15 cellular contexts compared by ENCODE assay signal in genomic region chr19:48196933-48197665, GRCh38. TPM values are rescaled to one million over a fixed set of nuclear protein-coding genes. Genes with fewer than 3 reads are reported as not detected.
DNase-seq lines count a peak whose midpoint lies in the region; ATAC-seq, FAIRE-seq and TF ChIP-seq lines count a peak whose summit lies in the region.
"Had no signal": no experiment of that assay in that cellular context is flagged by ENCODE, and none has a peak within 500 bp of the region (broad histone marks: within the 10 kb centered on the region; RNA-seq: fewer than 3 reads in every experiment).

No MANE protein-coding gene starts in this region.

- no peaks in the 10 kb centered on the region; a peak in 3 of 22 replicates for H4K20me1 ChIP-seq in BLaER1 treated with 17β-estradiol and CSF1 and Interleukin-3, amounts not matched to agents 10 nM and 100 nM
- H4K20me1 ChIP-seq in HepG2 (ENCODE audit: insufficient read depth, low read length): no peaks in the 10 kb centered on the region

- in situ Hi-C loops in HepG2 (cut with HindIII; ENCODE audit: extremely low pct_ligation_motif_present, low pct_unique_long_range_greater_than_20kb): no loop called here

- WGBS in HepG2 (ENCODE audit: low lambda C conversion rate): 72% methylated on average over 13 of the region's 13 CpGs

- no peaks in the 10 kb centered on the region for H3K9me3 ChIP-seq in BLaER1 treated with 17β-estradiol and CSF1 and Interleukin-3, amounts not matched to agents 10 nM and 100 nM (replicated peaks in 1 of 11)
- H3K9me3 ChIP-seq in HepG2 (ENCODE audit: low read length): no peaks in the 10 kb centered on the region
- H3K9me3 ChIP-seq: gastroesophageal sphincter had no signal

- no TSS peak for BruUV-seq in HepG2 (replicated peaks; lab: Mats Ljungman, UMichigan)

- POLR2A ChIA-PET in HepG2 (lab: Yijun Ruan, JAX): interaction anchor here (0.6 kb wide), 1 partner anchor 23 kb away, joined by 3 read pairs; no protein-coding TSS in a partner anchor

- TF ChIP-seq EP300 in HepG2 (IDR thresholded peaks at IDR 0.05; ENCODE audit: low read depth in 2 of 2, low read length in 2 of 2) (no peak), HepG2 (CRISPR knock-in tag; IDR thresholded peaks at IDR 0.05; ENCODE audit: borderline replicate concordance) (no peak)

- TF ChIP-seq POLR2A in HepG2 (IDR thresholded peaks at IDR 0.05; ENCODE audit: insufficient read depth in 1 of 2, low read depth in 2 of 2, low read length in 2 of 2): no peak

- DNase-seq in HT-29 (ENCODE audit: low spot score) (peak; percentile 48), cardiac fibroblast (ENCODE audit: low read depth in 2 of 2) (peak; percentile 21 to 79), HepG2 (ENCODE audit: low spot score) (no peak), frontal cortex (ENCODE audit: low spot score in 2 of 2) (no peak), substantia nigra (lab: John Stamatoyannopoulos, UW) (no peak), NCI-H2196 treated with DMSO at 0.1 percent for 48 hours (lab: John Stamatoyannopoulos, UW; ENCODE audit: unreplicated experiment) (no peak)
- DNase-seq: activated CD4-positive, alpha-beta T cell treated with anti-CD3 and anti-CD28 coated beads for 4 hours; effector CD4-positive, alpha-beta T cell; NCI-H2081 treated with DMSO at 0.1 percent for 48 hours; stimulated activated CD4-positive, alpha-beta T cell treated with anti-CD3 and anti-CD28 coated beads, Interleukin-4, amount 100 ng/mL, for 1 hour had no signal

- ATAC-seq in HepG2: peak; percentile 38
- ATAC-seq in HG03175 (IDR thresholded peaks at IDR 0.05; ENCODE audit: unreplicated experiment): no peak
- ATAC-seq: gastroesophageal sphincter had no signal

- H2AFZ ChIP-seq in HepG2 (ENCODE audit: low read length): no peak overlapping the region

- H3K4me3 ChIP-seq in BLaER1 treated with 17β-estradiol and CSF1 and Interleukin-3, amounts not matched to agents 10 nM and 100 nM: no peak overlapping the region
- H3K4me3 ChIP-seq in cardiac fibroblast (replicated peaks in 1 of 2; ENCODE audit: low read depth in 2 of 2, low read length in 2 of 2) (peak overlapping the region; percentile 4 to 10), HepG2 (replicated peaks in 1 of 3; ENCODE audit: insufficient read depth in 1 of 3, low read depth in 2 of 3, low read length in 3 of 3) (no peak overlapping the region)
- H3K4me3 ChIP-seq: gastroesophageal sphincter had no signal

- no peak overlapping the region for H3K27ac ChIP-seq in BLaER1 treated with 17β-estradiol and CSF1 and Interleukin-3, amounts not matched to agents 10 nM and 100 nM
- H3K27ac ChIP-seq in HepG2 (ENCODE audit: extremely low read length, insufficient read depth, low read length) (no peak overlapping the region), substantia nigra (ENCODE audit: low read depth, low read length, poor library complexity, severe bottlenecking) (no peak overlapping the region)
- H3K27ac ChIP-seq: gastroesophageal sphincter had no signal

- intact Hi-C loops in HepG2 (cut with micrococcal nuclease; ENCODE audit: unreplicated experiment): no loop called here

- H3K36me3 ChIP-seq in BLaER1 treated with 17β-estradiol and CSF1 and Interleukin-3, amounts not matched to agents 10 nM and 100 nM: peaks cover 0 to 24% (median 8%) of the 10 kb centered on the region in 11 experiments; a peak in 14 of 22 replicates
- no peaks in the 10 kb centered on the region for H3K36me3 ChIP-seq in HepG2 (replicated peaks in 1 of 2; ENCODE audit: control insufficient read depth in 1 of 2, insufficient read depth in 2 of 2, low read length in 2 of 2)

- H3K27me3 ChIP-seq in BLaER1 treated with 17β-estradiol and CSF1 and Interleukin-3, amounts not matched to agents 10 nM and 100 nM: no peaks in the 10 kb centered on the region
- H3K27me3 ChIP-seq in HepG2 (ENCODE audit: control insufficient read depth in 1 of 2, insufficient read depth in 2 of 2, low read length in 2 of 2): no peaks in the 10 kb centered on the region

- no peak for TF ChIP-seq RAD21 in HepG2 (CRISPR knock-in tag; IDR thresholded peaks at IDR 0.05)

- no peak for TF ChIP-seq CTCF in cardiac fibroblast (IDR thresholded peaks at IDR 0.05; ENCODE audit: low read depth, low read length)
- TF ChIP-seq CTCF in HepG2 (CRISPR knock-in tag; IDR thresholded peaks at IDR 0.05): no peak

- CTCF ChIA-PET in HepG2 (lab: Yijun Ruan, JAX; ENCODE audit: low intra/inter-chr PET ratio, low total read pairs): no interaction called here

- peak overlapping the region in 3 of 11 experiments; percentile 7 to 29 (median 13); a peak in 2 of 22 replicates for H3K9ac ChIP-seq in BLaER1 treated with 17β-estradiol and CSF1 and Interleukin-3, amounts not matched to agents 10 nM and 100 nM
- no peak overlapping the region for H3K9ac ChIP-seq in HepG2 (ENCODE audit: insufficient read depth, low read depth, low read length)

- H3K79me2 ChIP-seq in HepG2 (ENCODE audit: insufficient read depth, low read length): no peaks in the 10 kb centered on the region

- peaks cover 7 to 26% (median 11%) of the 10 kb centered on the region in 10 experiments; a peak in 19 of 20 replicates for H3K4me1 ChIP-seq in BLaER1 treated with 17β-estradiol and CSF1 and Interleukin-3, amounts not matched to agents 10 nM and 100 nM
- H3K4me1 ChIP-seq in HepG2 (ENCODE audit: insufficient read depth, low read length): no peaks in the 10 kb centered on the region

- peak overlapping the region; percentile 19 to 53 (median 33); a peak in 16 of 22 replicates for H3K4me2 ChIP-seq in BLaER1 treated with 17β-estradiol and CSF1 and Interleukin-3, amounts not matched to agents 10 nM and 100 nM
- no peak overlapping the region for H3K4me2 ChIP-seq in HepG2 (ENCODE audit: low read depth, low read length)

- FAIRE-seq in HepG2 (lab: Jason Lieb, UNC) (no peak), frontal cortex (lab: Jason Lieb, UNC) (no peak)
- FAIRE-seq: GM18507, islet of Langerhans had no signal

RNA-seq across cellular contexts. Expression of gene ZSWIM9, which starts 26.6 kb away (rescaled TPM):
- 7.5 and 8.2 TPM in 2 replicates for total RNA-seq in HT-29 (2014; rRNA removed; shearing (Covaris generic))
- total RNA-seq in HepG2 (2016; rRNA removed; fragmentation: Illumina TruSeq; extraction: Trizol) (0.39 and 1.1 TPM in 2 replicates), frontal cortex (2.0 TPM)
- 0.26 and 0.91 TPM in 2 replicates for total RNA-seq in HepG2 (2016; cell fraction: cytosol; rRNA removed; fragmentation: Illumina TruSeq; extraction: Trizol; ENCODE audit: low read depth)
- total RNA-seq in HepG2 (2016; cell fraction: insoluble cytoplasmic fraction; rRNA removed; fragmentation: Illumina TruSeq; extraction: Trizol): 0.54 and 0.93 TPM in 2 replicates
- total RNA-seq in HepG2 (2016; cell fraction: membrane; rRNA removed; fragmentation: Illumina TruSeq; extraction: Trizol): 0.43 and 1.00 TPM in 2 replicates
- 0.72 and 0.75 TPM in 2 replicates for total RNA-seq in HepG2 (2016; cell fraction: nucleus; rRNA removed; fragmentation: Illumina TruSeq; extraction: Trizol)
- polyA plus RNA-seq in HepG2 (2011; rRNA removed): 0.18 and 0.44 TPM in 2 replicates
- 0.28 and 0.43 TPM in 2 replicates for polyA plus RNA-seq in HepG2 (2011; cell fraction: cytosol; rRNA removed)
- polyA plus RNA-seq in HepG2 (2011; cell fraction: nucleus; rRNA removed): 2.1 and 2.4 TPM in 2 replicates
- 2.8 and 3.7 TPM in 2 replicates for polyA plus RNA-seq in HepG2 (2012)
- polyA plus RNA-seq in HepG2 (2016; cell fraction: cytosol; fragmentation: Illumina TruSeq; extraction: Trizol; ENCODE audit: low read depth): 0.45 and 0.87 TPM in 2 replicates
- polyA plus RNA-seq in HepG2 (2016; cell fraction: insoluble cytoplasmic fraction; fragmentation: Illumina TruSeq; extraction: Trizol; ENCODE audit: low read depth): 2.2 TPM in 2 replicates
- polyA plus RNA-seq in HepG2 (2016; cell fraction: membrane; fragmentation: Illumina TruSeq; extraction: Trizol; ENCODE audit: low read depth): 0.41 and 0.92 TPM in 2 replicates
- 3.7 and 3.8 TPM in 2 replicates for polyA plus RNA-seq in HepG2 (2016; cell fraction: nucleus; fragmentation: Illumina TruSeq; extraction: Trizol; ENCODE audit: insufficient read depth, low read depth)
- polyA minus RNA-seq in HepG2 (2011; rRNA and poly(A)+ RNA removed; ENCODE audit: low replicate concordance): 1.0 and 1.7 TPM in 2 replicates
- polyA minus RNA-seq in HepG2 (2011; cell fraction: cytosol; rRNA and poly(A)+ RNA removed): 0.59 and 0.70 TPM in 2 replicates
- polyA minus RNA-seq in HepG2 (2011; cell fraction: nucleus; rRNA and poly(A)+ RNA removed): 0.75 and 0.90 TPM in 2 replicates

RNA-seq across cellular contexts. Expression of gene LIG1, which starts 27.0 kb away (rescaled TPM):
- total RNA-seq in HT-29 (2014; rRNA removed; shearing (Covaris generic)): 174 and 182 TPM in 2 replicates
- total RNA-seq in HepG2 (2016; rRNA removed; fragmentation: Illumina TruSeq; extraction: Trizol) (52.1 and 64.4 TPM in 2 replicates), frontal cortex (17.9 TPM)
- total RNA-seq in HepG2 (2016; cell fraction: cytosol; rRNA removed; fragmentation: Illumina TruSeq; extraction: Trizol; ENCODE audit: low read depth): 7.3 and 8.5 TPM in 2 replicates
- 44.1 and 72.4 TPM in 2 replicates for total RNA-seq in HepG2 (2016; cell fraction: insoluble cytoplasmic fraction; rRNA removed; fragmentation: Illumina TruSeq; extraction: Trizol)
- total RNA-seq in HepG2 (2016; cell fraction: membrane; rRNA removed; fragmentation: Illumina TruSeq; extraction: Trizol): 15.7 and 19.3 TPM in 2 replicates
- total RNA-seq in HepG2 (2016; cell fraction: nucleus; rRNA removed; fragmentation: Illumina TruSeq; extraction: Trizol): 51.4 and 56.6 TPM in 2 replicates
- polyA plus RNA-seq in HepG2 (2011; rRNA removed): 18.3 and 20.1 TPM in 2 replicates
- 9.1 and 11.9 TPM in 2 replicates for polyA plus RNA-seq in HepG2 (2011; cell fraction: cytosol; rRNA removed)
- polyA plus RNA-seq in HepG2 (2011; cell fraction: nucleus; rRNA removed): 92.2 and 135 TPM in 2 replicates
- 11.0 and 27.9 TPM in 2 replicates for polyA plus RNA-seq in HepG2 (2012)
- 6.0 and 7.0 TPM in 2 replicates for polyA plus RNA-seq in HepG2 (2016; cell fraction: cytosol; fragmentation: Illumina TruSeq; extraction: Trizol; ENCODE audit: low read depth)
- polyA plus RNA-seq in HepG2 (2016; cell fraction: insoluble cytoplasmic fraction; fragmentation: Illumina TruSeq; extraction: Trizol; ENCODE audit: low read depth): 43.0 and 49.8 TPM in 2 replicates
- polyA plus RNA-seq in HepG2 (2016; cell fraction: membrane; fragmentation: Illumina TruSeq; extraction: Trizol; ENCODE audit: low read depth): 7.7 and 11.4 TPM in 2 replicates
- 135 and 153 TPM in 2 replicates for polyA plus RNA-seq in HepG2 (2016; cell fraction: nucleus; fragmentation: Illumina TruSeq; extraction: Trizol; ENCODE audit: insufficient read depth, low read depth)
- 25.6 and 86.4 TPM in 2 replicates for polyA minus RNA-seq in HepG2 (2011; rRNA and poly(A)+ RNA removed; ENCODE audit: low replicate concordance)
- polyA minus RNA-seq in HepG2 (2011; cell fraction: cytosol; rRNA and poly(A)+ RNA removed): 11.3 and 17.6 TPM in 2 replicates
- 25.0 and 29.4 TPM in 2 replicates for polyA minus RNA-seq in HepG2 (2011; cell fraction: nucleus; rRNA and poly(A)+ RNA removed)

RNA-seq across cellular contexts. Expression of gene CARD8, which starts 58.6 kb away (rescaled TPM):
- total RNA-seq in HT-29 (2014; rRNA removed; shearing (Covaris generic)): 7.8 and 8.2 TPM in 2 replicates
- total RNA-seq in HepG2 (2016; rRNA removed; fragmentation: Illumina TruSeq; extraction: Trizol) (19.2 and 22.6 TPM in 2 replicates), frontal cortex (12.6 TPM)
- 10.5 and 12.2 TPM in 2 replicates for total RNA-seq in HepG2 (2016; cell fraction: cytosol; rRNA removed; fragmentation: Illumina TruSeq; extraction: Trizol; ENCODE audit: low read depth)
- total RNA-seq in HepG2 (2016; cell fraction: insoluble cytoplasmic fraction; rRNA removed; fragmentation: Illumina TruSeq; extraction: Trizol): 20.3 and 22.0 TPM in 2 replicates
- total RNA-seq in HepG2 (2016; cell fraction: membrane; rRNA removed; fragmentation: Illumina TruSeq; extraction: Trizol): 14.9 and 16.2 TPM in 2 replicates
- 27.3 and 27.4 TPM in 2 replicates for total RNA-seq in HepG2 (2016; cell fraction: nucleus; rRNA removed; fragmentation: Illumina TruSeq; extraction: Trizol)
- polyA plus RNA-seq in HepG2 (2011; rRNA removed): 12.6 and 15.0 TPM in 2 replicates
- 6.0 and 6.2 TPM in 2 replicates for polyA plus RNA-seq in HepG2 (2011; cell fraction: cytosol; rRNA removed)
- 55.7 and 59.6 TPM in 2 replicates for polyA plus RNA-seq in HepG2 (2011; cell fraction: nucleus; rRNA removed)
- polyA plus RNA-seq in HepG2 (2012): 15.3 and 16.1 TPM in 2 replicates
- 8.2 and 8.4 TPM in 2 replicates for polyA plus RNA-seq in HepG2 (2016; cell fraction: cytosol; fragmentation: Illumina TruSeq; extraction: Trizol; ENCODE audit: low read depth)
- polyA plus RNA-seq in HepG2 (2016; cell fraction: insoluble cytoplasmic fraction; fragmentation: Illumina TruSeq; extraction: Trizol; ENCODE audit: low read depth): 18.5 and 19.2 TPM in 2 replicates
- polyA plus RNA-seq in HepG2 (2016; cell fraction: membrane; fragmentation: Illumina TruSeq; extraction: Trizol; ENCODE audit: low read depth): 9.8 TPM in 2 replicates
- polyA plus RNA-seq in HepG2 (2016; cell fraction: nucleus; fragmentation: Illumina TruSeq; extraction: Trizol; ENCODE audit: insufficient read depth, low read depth): 40.8 and 46.1 TPM in 2 replicates
- polyA minus RNA-seq in HepG2 (2011; rRNA and poly(A)+ RNA removed; ENCODE audit: low replicate concordance): 11.4 and 14.4 TPM in 2 replicates
- 6.8 and 7.5 TPM in 2 replicates for polyA minus RNA-seq in HepG2 (2011; cell fraction: cytosol; rRNA and poly(A)+ RNA removed)
- 61.5 and 62.0 TPM in 2 replicates for polyA minus RNA-seq in HepG2 (2011; cell fraction: nucleus; rRNA and poly(A)+ RNA removed)

Comparison
In these comparisons a context has a peak if more than half of its experiments do, and no peak if none do; other contexts are left out.
1. H3K4me3 ChIP-seq: peak in cardiac fibroblast (2 of 2); none in BLaER1 treated with 17β-estradiol and CSF1 and Interleukin-3, amounts not matched to agents 10 nM and 100 nM (0 of 10) and HepG2 (0 of 3).
2. DNase-seq: peak in HT-29 (single experiment) and cardiac fibroblast (2 of 2); none in HepG2 (single experiment), frontal cortex (0 of 2), substantia nigra (0 of 49) and NCI-H2196 treated with DMSO at 0.1 percent for 48 hours (single experiment).